In genomic region chr4:74793757-74794340, GRCh38 we compare ENCODE assay signal across 9 cellular contexts. TPM values are rescaled to one million over a fixed set of nuclear protein-coding genes. Genes with fewer than 3 reads are reported as not detected.
DNase-seq lines count a peak whose midpoint lies in the region; ATAC-seq and TF ChIP-seq lines count a peak whose summit lies in the region.
"Had no signal": no experiment of that assay in that cellular context is flagged by ENCODE, and none has a peak within 500 bp of the region (broad histone marks: within the 10 kb centered on the region; RNA-seq: fewer than 3 reads in every experiment).

No MANE protein-coding gene starts in this region.

- no peaks in the 10 kb centered on the region for H3K9me3 Mint-ChIP-seq in neural crest cell

- H3K36me3 ChIP-seq in HUES64 (ENCODE audit: insufficient read depth, low read length) = no peaks in the 10 kb centered on the region

- TF ChIP-seq CTCF in fibroblast of villous mesenchyme (IDR thresholded peaks at IDR 0.05; ENCODE audit: insufficient read depth, low read depth, low read length) (no peak), neural crest cell (conservative IDR thresholded peaks at IDR 0.05) (peak; percentile 55)

- H3K4me3 Mint-ChIP-seq in neural crest cell = peak overlapping the region; percentile 88

- H3K4me1 ChIP-seq in HUES64 (ENCODE audit: insufficient read depth, low read length) = peaks cover 5% of the 10 kb centered on the region

- peaks cover 75% of the 10 kb centered on the region for H3K27me3 Mint-ChIP-seq in neural crest cell (ENCODE audit: low read depth)

- H3K4me1 Mint-ChIP-seq in neural crest cell = peaks cover 10% of the 10 kb centered on the region

- no peaks in the 10 kb centered on the region for H3K36me3 Mint-ChIP-seq in neural crest cell (ENCODE audit: low read depth)

- H3K27me3 ChIP-seq in HUES64 (ENCODE audit: insufficient read depth, low read length) = peaks cover 38% of the 10 kb centered on the region

- no peak overlapping the region for H3K27ac Mint-ChIP-seq in neural crest cell (ENCODE audit: unreplicated experiment)

- 2% methylated on average over 39 of the region's 39 CpGs for WGBS in HUES64

- ATAC-seq in GM21515 (IDR thresholded peaks at IDR 0.05; ENCODE audit: unreplicated experiment) (no peak), GM19023 (IDR thresholded peaks at IDR 0.05; ENCODE audit: unreplicated experiment) (no peak)

- no peaks in the 10 kb centered on the region for H3K9me3 ChIP-seq in HUES64 (ENCODE audit: insufficient read depth, low read depth, low read length)

- H3K9ac ChIP-seq in HUES64 (ENCODE audit: low read depth, low read length) = peak overlapping the region; percentile 54

- H3K4me3 ChIP-seq in HUES64 (ENCODE audit: low read length) (peak overlapping the region; percentile 65), fibroblast of villous mesenchyme (ENCODE audit: low read depth, low read length) (peak overlapping the region; percentile 47)

- H3K27ac ChIP-seq in HUES64 (ENCODE audit: low read depth, low read length) = no peak overlapping the region

- DNase-seq in EH (ENCODE audit: low read depth) (peak; percentile 15), SW480 (ENCODE audit: low spot score) (peak; percentile 83), fibroblast of villous mesenchyme (ENCODE audit: low read depth) (no peak), neural crest cell (ENCODE audit: low read depth, low spot score) (peak; percentile 51)
- DNase-seq in activated CD4-positive, CD25-positive, alpha-beta regulatory T cell (lab: John Stamatoyannopoulos, UW) = no peak

RNA-seq across cellular contexts. Expression of gene BTC, which starts 0.5 kb away (rescaled TPM):
- polyA plus RNA-seq in HUES64 (2013, experiment 1 of 2) = not detected
- polyA plus RNA-seq in HUES64 (2013, experiment 2 of 2) = 0.13 TPM
- total RNA-seq in fibroblast of villous mesenchyme (0.43 TPM in 1 of 2 replicates, not detected in the other), neural crest cell (0.14 TPM in 1 of 2 replicates, not detected in the other)
- total RNA-seq: T-helper 1 cell treated with Interleukin-12 subunit alpha and Interleukin-12 subunit beta and Interleukin-4 antibody, amounts not matched to agents 30 ng/mL and 1 ng/mL, for 36 hours had no signal

Comparison
In these comparisons a context has a peak if more than half of its experiments do, and no peak if none do; other contexts are left out.
1. DNase-seq: peak in EH (single experiment), SW480 (single experiment) and neural crest cell (single experiment); none in fibroblast of villous mesenchyme (single experiment) and activated CD4-positive, CD25-positive, alpha-beta regulatory T cell (0 of 4).